Comparison of ENCODE assay signal across 8 cellular contexts in genomic region chr16:2251281-2252111, GRCh38. TPM values are rescaled to one million over a fixed set of nuclear protein-coding genes. Genes with fewer than 3 reads are reported as not detected.
DNase-seq lines count a peak whose midpoint lies in the region; ATAC-seq and TF ChIP-seq lines count a peak whose summit lies in the region.

Gene ECI1, minus strand, starts transcription at chr16:2251587. Its CDS starts 21 bp downstream, at chr16:2251566.

- BruUV-seq in PC-3 (replicated peaks; lab: Mats Ljungman, UMichigan), result no TSS peak

- H3K9ac ChIP-seq in PC-3 (ENCODE audit: low read length) (peak within 1 kb of the TSS; percentile 72), muscle layer of colon (ENCODE audit: low read length) (peak within 1 kb of the TSS; percentile 66)

- CTCF ChIA-PET in PC-3 (lab: Charles Lee), result interaction anchor here (0.6 to 1.8 kb wide), 6 partner anchors 25 to 660 kb away, joined by 3 to 18 read pairs (median 5); no protein-coding TSS in a partner anchor

- peaks cover 20% of the 10 kb centered on the region for H3K4me1 Mint-ChIP-seq in activated T-cell treated with anti-CD3 and anti-CD28 coated beads, Interleukin-2, amount 50 U/mL, for 24 hours (ENCODE audit: low read depth)

- peak within 1 kb of the TSS; percentile 88 for H3K4me3 Mint-ChIP-seq in activated T-cell treated with anti-CD3 and anti-CD28 coated beads, Interleukin-2, amount 50 U/mL, for 24 hours

- H3F3A ChIP-seq in PC-3 (ENCODE audit: low read length, unreplicated experiment), result peaks cover 4% of the 10 kb centered on the region

- peak within 1 kb of the TSS; percentile 93 for H3K27ac Mint-ChIP-seq in activated T-cell treated with anti-CD3 and anti-CD28 coated beads, Interleukin-2, amount 50 U/mL, for 24 hours

- DNase-seq in DMS114 treated with DMSO at 0.1 percent for 48 hours (lab: John Stamatoyannopoulos, UW; ENCODE audit: unreplicated experiment) (peak; percentile 69), HuH-7 (ENCODE audit: low spot score) (peak; percentile 98), PC-3 (peak; percentile 93)
- peak; percentile 88 for DNase-seq in activated T-cell treated with anti-CD3 and anti-CD28 coated beads, Interleukin-2, amount 50 U/mL, for 24 hours
- DNase-seq in stimulated activated CD8-positive, alpha-beta memory T cell treated with anti-CD3 and anti-CD28 coated beads, Interleukin-7, amount 100 ng/mL, for 24 hours (ENCODE audit: low read depth), result peak; percentile 56

- peak; percentile 49; the same call in 1 of the 2 replicates for TF ChIP-seq CTCF in PC-3 (conservative IDR thresholded peaks at IDR 0.05; ENCODE audit: low read depth, low read length)

- H3K27me3 Mint-ChIP-seq in activated T-cell treated with anti-CD3 and anti-CD28 coated beads, Interleukin-2, amount 50 U/mL, for 24 hours, result no peaks in the 10 kb centered on the region

- H3K4me3 ChIP-seq in PC-3 (ENCODE audit: low read length) (peak within 1 kb of the TSS; percentile 81), esophagus (ENCODE audit: low read depth in 1 of 2, low read length in 2 of 2) (peak within 1 kb of the TSS; percentile 59 to 80), muscle layer of colon (ENCODE audit: low read depth in 1 of 2, low read length in 2 of 2) (peak within 1 kb of the TSS; percentile 17 to 53)

- POLR2A ChIA-PET in PC-3 (lab: Charles Lee; ENCODE audit: unreplicated experiment), result interaction anchor here (0.6 to 1.4 kb wide), 3 partner anchors 37 to 59 kb away, joined by 3 to 8 read pairs (median 7); partner anchors contain the start of gene PGP

- no peaks in the 10 kb centered on the region for H4K20me1 ChIP-seq in PC-3 (ENCODE audit: low read length)

- H3K79me2 ChIP-seq in PC-3 (ENCODE audit: low read length), result peaks cover 26% of the 10 kb centered on the region

- ATAC-seq in GM21447 (IDR thresholded peaks at IDR 0.05; ENCODE audit: unreplicated experiment) (peak; percentile 77), PC-3 (peak; percentile 79)

- peaks cover 75% of the 10 kb centered on the region for H3K36me3 Mint-ChIP-seq in activated T-cell treated with anti-CD3 and anti-CD28 coated beads, Interleukin-2, amount 50 U/mL, for 24 hours (ENCODE audit: low read depth)

- no peaks in the 10 kb centered on the region for H3K9me3 ChIP-seq in PC-3 (ENCODE audit: low read length)
- no peaks in the 10 kb centered on the region for H3K9me3 ChIP-seq in esophagus (ENCODE audit: control insufficient read depth in 2 of 2, insufficient read depth in 1 of 2, low read depth in 1 of 2, low read length in 1 of 2)
- H3K9me3 ChIP-seq in muscle layer of colon (ENCODE audit: low read length), result no peaks in the 10 kb centered on the region

- H3K27ac ChIP-seq in PC-3 (ENCODE audit: low read length) (peak within 1 kb of the TSS; percentile 67), esophagus (ENCODE audit: low read depth in 2 of 2, low read length in 1 of 2) (peak within 1 kb of the TSS; percentile 91 to 99), muscle layer of colon (ENCODE audit: low read depth, low read length) (peak within 1 kb of the TSS; percentile 20)

- intact Hi-C loops in PC-3 (cut with micrococcal nuclease), result no loop called here

- WGBS in esophagus, 2 donors, result 1 to 2% methylated on average over 80 to 90 of the region's 90 CpGs

- peaks cover 8% of the 10 kb centered on the region; the same call in 1 of the 2 replicates for H3K36me3 ChIP-seq in PC-3 (ENCODE audit: low read depth, low read length)
- peaks cover 9 to 22% of the 10 kb centered on the region in 2 donors for H3K36me3 ChIP-seq in esophagus (ENCODE audit: control insufficient read depth in 2 of 2, insufficient read depth in 2 of 2, low read length in 1 of 2)
- peaks cover 24% of the 10 kb centered on the region for H3K36me3 ChIP-seq in muscle layer of colon (ENCODE audit: insufficient read depth, low read length)

- H3K9me2 ChIP-seq in PC-3 (replicated peaks; ENCODE audit: low read length), result no peaks in the 10 kb centered on the region

- peak within 1 kb of the TSS; percentile 85 for H3K4me2 ChIP-seq in PC-3 (ENCODE audit: low read length)

- no peaks in the 10 kb centered on the region for H3K9me3 Mint-ChIP-seq in activated T-cell treated with anti-CD3 and anti-CD28 coated beads, Interleukin-2, amount 50 U/mL, for 24 hours

- H2AFZ ChIP-seq in PC-3 (ENCODE audit: low read length), result no peak within 1 kb of the TSS

- H3K27me3 ChIP-seq in PC-3 (ENCODE audit: low read length) (no peaks in the 10 kb centered on the region), esophagus (ENCODE audit: control insufficient read depth in 1 of 2, insufficient read depth in 2 of 2, low read length in 2 of 2) (no peaks in the 10 kb centered on the region), muscle layer of colon (ENCODE audit: control insufficient read depth in 1 of 2, insufficient read depth in 2 of 2, low read length in 2 of 2) (no peaks in the 10 kb centered on the region)

- H3K4me1 ChIP-seq in PC-3 (ENCODE audit: insufficient read depth, low read length) (peaks cover 9% of the 10 kb centered on the region), esophagus (ENCODE audit: control insufficient read depth in 2 of 2, insufficient read depth in 2 of 2, low read length in 1 of 2) (peaks cover 0 to 7% of the 10 kb centered on the region in 2 donors), muscle layer of colon (ENCODE audit: insufficient read depth, low read length) (peaks cover 13% of the 10 kb centered on the region)

RNA-seq across cellular contexts. Expression of gene ECI1, which starts in this region (rescaled TPM):
- total RNA-seq in PC-3 (2014; rRNA removed), result 71.7 and 90.5 TPM in 2 replicates
- 10 to 100 TPM; 58.7 to 62.9 TPM for polyA plus RNA-seq in esophagus

Comparison
In these comparisons a context has a peak if more than half of its experiments do, and no peak if none do; other contexts are left out.
1. Peak in every context shown above with its lines: DNase-seq, ATAC-seq, H3K4me3 ChIP-seq and H3K27ac ChIP-seq.
2. H3K27ac ChIP-seq: peak in every context shown above with its lines; median percentile 95 in esophagus; 67 in PC-3; 20 in muscle layer of colon.